ENCODE assay signal across 8 cellular contexts in the genomic region with DNA sequence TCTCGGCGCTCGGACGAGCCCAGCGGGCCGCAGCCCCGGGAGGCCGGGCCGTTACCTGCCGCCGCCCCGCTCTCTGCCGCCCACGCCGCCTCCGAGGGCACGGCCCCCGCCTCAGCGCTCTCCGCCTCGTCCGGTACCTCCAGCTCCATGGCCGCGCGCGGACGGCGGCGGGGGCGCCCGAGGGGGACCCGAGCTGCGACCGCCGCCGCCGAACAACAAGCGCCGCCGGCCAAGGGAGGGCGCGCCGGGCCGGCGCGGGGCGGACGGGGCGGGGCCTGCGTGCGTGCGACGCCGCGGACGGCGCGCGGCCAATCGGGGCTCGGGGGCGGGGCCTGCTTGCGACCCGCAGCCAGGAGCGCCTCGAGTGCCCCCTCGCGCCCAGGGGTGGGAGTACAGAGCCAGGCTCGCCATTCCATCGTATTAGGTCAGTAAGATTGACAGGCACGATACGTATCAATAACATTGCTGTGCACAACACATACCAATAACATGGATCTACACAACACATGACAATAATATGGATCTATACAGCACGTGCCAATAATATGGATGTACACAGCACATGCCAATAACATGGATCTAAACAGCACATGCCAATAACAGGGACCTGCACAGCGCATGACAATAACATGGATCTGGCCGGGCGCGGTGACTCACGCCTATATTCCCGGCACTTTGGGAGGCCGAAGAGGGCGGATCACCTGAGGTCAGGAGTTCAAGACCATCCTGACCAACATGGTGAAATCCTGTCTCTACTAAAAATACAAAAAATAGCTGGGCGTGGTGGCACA. TPM values are rescaled to one million over a fixed set of nuclear protein-coding genes. Genes with fewer than 3 reads are reported as not detected.
A peak's percentile ranks its signal among the peaks of the same experiment; 100 is the strongest.
DNase-seq lines count a peak whose midpoint lies in the region; ATAC-seq and TF ChIP-seq lines count a peak whose summit lies in the region.

Gene PIP5K1C (minus strand): TSS at position 227 of the 791 bp plus-strand sequence. CDS start 78 bp downstream, at position 149.

- H2AFZ ChIP-seq in IMR-90 (replicated peaks; ENCODE audit: low read length, poor library complexity) = peak within 1 kb of the TSS; percentile 78

- H3K56ac ChIP-seq in IMR-90 (ENCODE audit: extremely low read depth, insufficient read depth, low read length) = peak within 1 kb of the TSS; percentile 35; the same call in 1 of the 2 replicates

- no peaks in the 10 kb centered on the region for H3K9me3 Mint-ChIP-seq in activated T-helper 1 cell treated with anti-CD3 and anti-CD28 coated beads, Interleukin-12 subunit alpha, Interleukin-12 subunit beta, Interleukin-2, Interleukin-4 antibody, amounts not matched to agents 30 ng/mL and 10 ng/mL and 1 ng/mL, durations not matched to agents 14 hours and 24 hours and 36 hours
- H3K9me3 Mint-ChIP-seq in nephron = no peaks in the 10 kb centered on the region
- H3K9me3 Mint-ChIP-seq in stimulated activated naive CD8-positive, alpha-beta T cell treated with anti-CD3 and anti-CD28 coated beads, Interleukin-15, amount 100 ng/mL, for 72 hours = no peaks in the 10 kb centered on the region

- H3K4me2 ChIP-seq in IMR-90 (ENCODE audit: low read depth, low read length) = peak within 1 kb of the TSS; percentile 98

- peak within 1 kb of the TSS; percentile 88 for H3K9ac ChIP-seq in IMR-90 (ENCODE audit: low read depth, low read length)

- H2BK5ac ChIP-seq in IMR-90 (ENCODE audit: low read depth, low read length, poor library complexity, severe bottlenecking) = peak within 1 kb of the TSS; percentile 51

- H4K5ac ChIP-seq in IMR-90 (ENCODE audit: low read depth, low read length) = peak within 1 kb of the TSS; percentile 27; the same call in 1 of the 2 replicates

- peak; percentile 39; the same call in 1 of the 2 replicates for TF ChIP-seq POLR2A in IMR-90 (IDR thresholded peaks at IDR 0.05; ENCODE audit: low read depth, low read length)

- H4K8ac ChIP-seq in IMR-90 (ENCODE audit: low read depth in 2 of 2, low read length in 2 of 2) = peak within 1 kb of the TSS; percentile 0 to 5; a peak in 1 of 4 replicates

- DNase-seq in DMS153 treated with DMSO at 0.1 percent for 48 hours (lab: John Stamatoyannopoulos, UW; ENCODE audit: unreplicated experiment) (peak; percentile 49), IMR-90 (peak; percentile 78), Panc1 (ENCODE audit: low read depth, low spot score) (peak; percentile 61), fibroblast of peridontal ligament (ENCODE audit: extremely low read depth) (peak; percentile 76)
- peak; percentile 90 for DNase-seq in activated T-helper 1 cell treated with anti-CD3 and anti-CD28 coated beads, Interleukin-12 subunit alpha, Interleukin-12 subunit beta, Interleukin-2, Interleukin-4 antibody, amounts not matched to agents 30 ng/mL and 10 ng/mL and 1 ng/mL, durations not matched to agents 14 hours and 24 hours and 36 hours (ENCODE audit: low spot score)
- peak; percentile 92 to 95 for DNase-seq in stimulated activated naive CD8-positive, alpha-beta T cell treated with anti-CD3 and anti-CD28 coated beads, Interleukin-15, amount 100 ng/mL, for 72 hours

- H3K36me3 ChIP-seq in IMR-90 (ENCODE audit: control insufficient read depth, insufficient read depth, low read length) = no peaks in the 10 kb centered on the region
- H3K36me3 ChIP-seq in Panc1 (ENCODE audit: control insufficient read depth, insufficient read depth, low read length) = no peaks in the 10 kb centered on the region

- H3K36me3 Mint-ChIP-seq in activated T-helper 1 cell treated with anti-CD3 and anti-CD28 coated beads, Interleukin-12 subunit alpha, Interleukin-12 subunit beta, Interleukin-2, Interleukin-4 antibody, amounts not matched to agents 30 ng/mL and 10 ng/mL and 1 ng/mL, durations not matched to agents 14 hours and 24 hours and 36 hours (ENCODE audit: low read depth) = no peaks in the 10 kb centered on the region
- H3K36me3 Mint-ChIP-seq in nephron (ENCODE audit: low read depth) = no peaks in the 10 kb centered on the region

- H3K4me3 ChIP-seq in IMR-90 (ENCODE audit: insufficient read depth, low read depth, low read length) (peak within 1 kb of the TSS; percentile 97), Panc1 (ENCODE audit: low read depth in 2 of 2, low read length in 2 of 2) (peak within 1 kb of the TSS; percentile 62 to 66)

- POLR2A ChIA-PET in IMR-90 (lab: Charles Lee; ENCODE audit: unreplicated experiment) = no interaction called here
- POLR2A ChIA-PET in Panc1 (lab: Charles Lee) = no interaction called here

- H2BK15ac ChIP-seq in IMR-90 (ENCODE audit: low read depth, low read length) = no peak within 1 kb of the TSS

- dilution Hi-C loops in IMR-90 (cut with HindIII; ENCODE audit: low sequenced_read_pairs, unreplicated experiment) = no loop called here

- 0 out of 2 replicates have a peak, but pooled peaks cover 9% of the 10 kb centered on the region for H3K9me1 ChIP-seq in IMR-90 (ENCODE audit: insufficient read depth, low read length)

- peak; percentile 70 for TF ChIP-seq RAD21 in IMR-90 (IDR thresholded peaks at IDR 0.05; ENCODE audit: low read length)

- no TSS peak for BruUV-seq in IMR-90 (replicated peaks; lab: Mats Ljungman, UMichigan)
- no TSS peak for BruUV-seq in Panc1 (replicated peaks; lab: Mats Ljungman, UMichigan)

- peak within 1 kb of the TSS; percentile 48 for H3K14ac ChIP-seq in IMR-90 (replicated peaks; ENCODE audit: low read depth, low read length)

- peak within 1 kb of the TSS; percentile 39; the same call in 1 of the 2 replicates for H4K91ac ChIP-seq in IMR-90 (ENCODE audit: insufficient read depth, low read depth, low read length)

- peaks cover 8% of the 10 kb centered on the region; the same call in 1 of the 2 replicates for H3K4me1 ChIP-seq in IMR-90 (ENCODE audit: control insufficient read depth, insufficient read depth, low read length)
- no peaks in the 10 kb centered on the region for H3K4me1 ChIP-seq in Panc1 (ENCODE audit: control insufficient read depth, insufficient read depth, low read length)

- peak within 1 kb of the TSS; percentile 70 for H3K27ac Mint-ChIP-seq in activated T-helper 1 cell treated with anti-CD3 and anti-CD28 coated beads, Interleukin-12 subunit alpha, Interleukin-12 subunit beta, Interleukin-2, Interleukin-4 antibody, amounts not matched to agents 30 ng/mL and 10 ng/mL and 1 ng/mL, durations not matched to agents 14 hours and 24 hours and 36 hours
- peak within 1 kb of the TSS in 2 of 3 experiments; percentile 49 to 70 for H3K27ac Mint-ChIP-seq in nephron
- peak within 1 kb of the TSS; percentile 88 to 95 for H3K27ac Mint-ChIP-seq in stimulated activated naive CD8-positive, alpha-beta T cell treated with anti-CD3 and anti-CD28 coated beads, Interleukin-15, amount 100 ng/mL, for 72 hours

- ATAC-seq in GM21515 (IDR thresholded peaks at IDR 0.05; ENCODE audit: unreplicated experiment) (peak; percentile 82), IMR-90 (ENCODE audit: low read depth) (peak; percentile 97), Panc1 (peak; percentile 91)
- ATAC-seq in stimulated activated naive CD8-positive, alpha-beta T cell treated with anti-CD3 and anti-CD28 coated beads, Interleukin-15, amount 100 ng/mL, for 72 hours = peak; percentile 90

- CTCF ChIA-PET in IMR-90 (lab: Yijun Ruan, JAX) = interaction anchor here (0.6 to 1.6 kb wide), 2 partner anchors 10 to 14 kb away, joined by 3 to 5 read pairs; no protein-coding TSS in a partner anchor
- CTCF ChIA-PET in Panc1 (lab: Charles Lee) = no interaction called here

- H3K79me1 ChIP-seq in IMR-90 (ENCODE audit: low read depth in 1 of 2, low read length in 2 of 2) = peaks cover 0 to 36% of the 10 kb centered on the region in 2 experiments; a peak in 3 of 4 replicates

- no peak within 1 kb of the TSS for H2BK120ac ChIP-seq in IMR-90 (ENCODE audit: low read depth, low read length)

- H3K4me3 Mint-ChIP-seq in activated T-helper 1 cell treated with anti-CD3 and anti-CD28 coated beads, Interleukin-12 subunit alpha, Interleukin-12 subunit beta, Interleukin-2, Interleukin-4 antibody, amounts not matched to agents 30 ng/mL and 10 ng/mL and 1 ng/mL, durations not matched to agents 14 hours and 24 hours and 36 hours = peak within 1 kb of the TSS; percentile 91
- peak within 1 kb of the TSS; percentile 90 to 96 (median 93) for H3K4me3 Mint-ChIP-seq in nephron
- H3K4me3 Mint-ChIP-seq in stimulated activated naive CD8-positive, alpha-beta T cell treated with anti-CD3 and anti-CD28 coated beads, Interleukin-15, amount 100 ng/mL, for 72 hours = peak within 1 kb of the TSS; percentile 95 to 96

- peak within 1 kb of the TSS; percentile 36; the same call in 1 of the 2 replicates for H2AK5ac ChIP-seq in IMR-90 (ENCODE audit: low read depth, low read length)

- H2BK20ac ChIP-seq in IMR-90 (ENCODE audit: low read depth, low read length) = no peak within 1 kb of the TSS

- H3K9me3 ChIP-seq in IMR-90 (ENCODE audit: control insufficient read depth, insufficient read depth, low read length) (no peaks in the 10 kb centered on the region), Panc1 (ENCODE audit: control insufficient read depth, insufficient read depth, low read depth, low read length) (no peaks in the 10 kb centered on the region)

- intact Hi-C loops in IMR-90 (cut with micrococcal nuclease) (loop anchor here (1.0 to 10.0 kb wide), 2 partner anchors 34 to 376 kb away; no protein-coding TSS in a partner anchor), Panc1 (cut with micrococcal nuclease; ENCODE audit: unreplicated experiment) (no loop called here)
- intact Hi-C loops in activated T-helper 1 cell treated with anti-CD3 and anti-CD28 coated beads, Interleukin-12 subunit alpha, Interleukin-12 subunit beta, Interleukin-2, Interleukin-4 antibody, amounts not matched to agents 30 ng/mL and 10 ng/mL and 1 ng/mL, durations not matched to agents 14 hours and 24 hours and 36 hours (cut with micrococcal nuclease) = loop anchor here (1.0 to 10.0 kb wide), 4 partner anchors 13 to 376 kb away; no protein-coding TSS in a partner anchor

- H3K18ac ChIP-seq in IMR-90 (ENCODE audit: low read depth, low read length) = peak within 1 kb of the TSS; percentile 22; the same call in 1 of the 2 replicates

- H2AK9ac ChIP-seq in IMR-90 (replicated peaks; ENCODE audit: low read depth, low read length, poor library complexity) = peak within 1 kb of the TSS; percentile 99

- peak; percentile 87 for TF ChIP-seq CTCF in IMR-90 (conservative IDR thresholded peaks at IDR 0.05; ENCODE audit: low read depth, low read length)
- TF ChIP-seq CTCF in Panc1 (IDR thresholded peaks at IDR 0.05) = peak; percentile 88
- peak; percentile 69 to 78 (median 70) for TF ChIP-seq CTCF in nephron (IDR thresholded peaks at IDR 0.05; ENCODE audit: unreplicated experiment in 3 of 3)

- peaks cover 5% of the 10 kb centered on the region for H3K4me1 Mint-ChIP-seq in activated T-helper 1 cell treated with anti-CD3 and anti-CD28 coated beads, Interleukin-12 subunit alpha, Interleukin-12 subunit beta, Interleukin-2, Interleukin-4 antibody, amounts not matched to agents 30 ng/mL and 10 ng/mL and 1 ng/mL, durations not matched to agents 14 hours and 24 hours and 36 hours (ENCODE audit: low read depth)
- H3K4me1 Mint-ChIP-seq in nephron = peaks cover 6% of the 10 kb centered on the region
- peaks cover 42% of the 10 kb centered on the region for H3K4me1 Mint-ChIP-seq in stimulated activated naive CD8-positive, alpha-beta T cell treated with anti-CD3 and anti-CD28 coated beads, Interleukin-15, amount 100 ng/mL, for 72 hours

- H3K23ac ChIP-seq in IMR-90 (ENCODE audit: low read depth, low read length) = peak within 1 kb of the TSS; percentile 26

- peaks cover 43% of the 10 kb centered on the region for H4K20me1 ChIP-seq in IMR-90 (ENCODE audit: insufficient read depth, low read length)

- peak within 1 kb of the TSS; percentile 77 for H3K27ac ChIP-seq in IMR-90 (ENCODE audit: insufficient read depth, low read length)
- H3K27ac ChIP-seq in Panc1 (ENCODE audit: low read length) = peak within 1 kb of the TSS; percentile 61

- WGBS in IMR-90 (ENCODE audit: extremely low coverage in 2 of 2, insufficient read length in 1 of 2), 2 experiments = 2% methylated on average over 46 of the region's 82 CpGs; no CpG with 5 or more reads in 1 of the 2 experiments

- no peaks in the 10 kb centered on the region for H3K27me3 Mint-ChIP-seq in activated T-helper 1 cell treated with anti-CD3 and anti-CD28 coated beads, Interleukin-12 subunit alpha, Interleukin-12 subunit beta, Interleukin-2, Interleukin-4 antibody, amounts not matched to agents 30 ng/mL and 10 ng/mL and 1 ng/mL, durations not matched to agents 14 hours and 24 hours and 36 hours (ENCODE audit: insufficient read depth)
- peaks cover 4% of the 10 kb centered on the region for H3K27me3 Mint-ChIP-seq in nephron (ENCODE audit: low read depth)
- H3K27me3 Mint-ChIP-seq in stimulated activated naive CD8-positive, alpha-beta T cell treated with anti-CD3 and anti-CD28 coated beads, Interleukin-15, amount 100 ng/mL, for 72 hours = peaks cover 1% of the 10 kb centered on the region

- peaks cover 2% of the 10 kb centered on the region; the same call in 1 of the 2 replicates for H3K27me3 ChIP-seq in IMR-90 (ENCODE audit: control insufficient read depth, insufficient read depth, low read length)
- H3K27me3 ChIP-seq in Panc1 (ENCODE audit: control insufficient read depth, insufficient read depth, low read length) = no peaks in the 10 kb centered on the region

- in situ Hi-C loops in IMR-90 (cut with MboI; ENCODE audit: low sequenced_read_pairs) = loop anchor here (5.0 kb wide), 1 partner anchor 33 kb away; no protein-coding TSS in a partner anchor
- in situ Hi-C loops in Panc1 (cut with HindIII; ENCODE audit: low pct_unique_long_range_greater_than_20kb, low sequenced_read_pairs) = no loop called here

- H3K4ac ChIP-seq in IMR-90 (ENCODE audit: low read depth, low read length) = peak within 1 kb of the TSS; percentile 72

RNA-seq across cellular contexts. Expression of gene PIP5K1C, which starts in this region (rescaled TPM):
- 10.8 and 13.6 TPM in 2 replicates for total RNA-seq in IMR-90 (2012; rRNA removed)
- 23.3 and 28.0 TPM in 2 replicates for polyA plus RNA-seq in IMR-90 (2012; rRNA removed)
- 14.8 and 28.7 TPM in 2 replicates for polyA plus RNA-seq in IMR-90 (2012; cell fraction: cytosol; rRNA removed)
- polyA plus RNA-seq in IMR-90 (2012; cell fraction: nucleus; rRNA removed; ENCODE audit: low replicate concordance) = 21.1 and 41.9 TPM in 2 replicates
- 30.6 TPM for total RNA-seq in Panc1 (2021; ENCODE audit: unreplicated experiment)
- 27.9 TPM for polyA plus RNA-seq in Panc1 (2012; ENCODE audit: insufficient read length)
- 24.5 and 28.0 TPM in 2 replicates for total RNA-seq in activated T-helper 1 cell treated with anti-CD3 and anti-CD28 coated beads, Interleukin-12 subunit alpha, Interleukin-12 subunit beta, Interleukin-2, Interleukin-4 antibody, amounts not matched to agents 30 ng/mL and 10 ng/mL and 1 ng/mL, durations not matched to agents 14 hours and 24 hours and 36 hours

Comparison
In these comparisons a context has a peak if more than half of its experiments do, and no peak if none do; other contexts are left out.
1. Peak in every context shown above with its lines: DNase-seq, ATAC-seq, H3K4me3 ChIP-seq and H3K27ac ChIP-seq.